Comparison of ENCODE assay signal across 18 cellular contexts in genomic region chr5:36569456-36569855, GRCh38. TPM values are rescaled to one million over a fixed set of nuclear protein-coding genes. Genes with fewer than 3 reads are reported as not detected.
A peak's percentile ranks its signal among the peaks of the same experiment; 100 is the strongest.
DNase-seq lines count a peak whose midpoint lies in the region; ATAC-seq and TF ChIP-seq lines count a peak whose summit lies in the region.
"Had no signal": no experiment of that assay in that cellular context is flagged by ENCODE, and none has a peak within 500 bp of the region (broad histone marks: within the 10 kb centered on the region; RNA-seq: fewer than 3 reads in every experiment).

No MANE protein-coding gene starts in this region.

- H3K4me1 ChIP-seq in fibroblast of lung (ENCODE audit: control insufficient read depth, extremely low read depth, insufficient read depth, low read length) (no peaks in the 10 kb centered on the region), upper lobe of right lung (no peaks in the 10 kb centered on the region)
- no peaks in the 10 kb centered on the region for H3K4me1 ChIP-seq in CD4-positive, alpha-beta memory T cell (ENCODE audit: insufficient read depth, low read length)

- no peaks in the 10 kb centered on the region for H3K27me3 Mint-ChIP-seq in CD4-positive, alpha-beta memory T cell
- no peaks in the 10 kb centered on the region for H3K27me3 Mint-ChIP-seq in CD4-positive, alpha-beta T cell

- H4K20me1 ChIP-seq in fibroblast of lung (ENCODE audit: control insufficient read depth, extremely low read depth, insufficient read depth, low read length) = no peaks in the 10 kb centered on the region
- H4K20me1 ChIP-seq: BLaER1 treated with 17β-estradiol and CSF1 and Interleukin-3, amounts not matched to agents 10 nM and 100 nM had no signal

- TF ChIP-seq CTCF in fibroblast of lung (conservative IDR thresholded peaks at IDR 0.05 in 1 of 2, IDR thresholded peaks at IDR 0.05 in 1 of 2; ENCODE audit: low read depth in 1 of 2, low read length in 2 of 2) (no peak), upper lobe of right lung (IDR thresholded peaks at IDR 0.05) (no peak)
- no peak for TF ChIP-seq CTCF in CD4-positive, alpha-beta T cell (IDR thresholded peaks at IDR 0.05)

- no peak overlapping the region for H3K9ac ChIP-seq in fibroblast of lung (ENCODE audit: insufficient read depth, low read length)
- H3K9ac ChIP-seq: BLaER1 treated with 17β-estradiol and CSF1 and Interleukin-3, amounts not matched to agents 10 nM and 100 nM had no signal

- no peak overlapping the region for H2AFZ ChIP-seq in fibroblast of lung (ENCODE audit: low read length)

- no peaks in the 10 kb centered on the region for H3K79me2 ChIP-seq in fibroblast of lung (ENCODE audit: control insufficient read depth, insufficient read depth, low read length)

- peak; percentile 8 for DNase-seq in MG63
- DNase-seq in fibroblast of lung (ENCODE audit: low read depth in 2 of 2) = peak; percentile 49 to 64
- DNase-seq in iris pigment epithelial cell (ENCODE audit: low read depth) = peak; percentile 24
- DNase-seq in upper lobe of right lung = no peak
- no peak for DNase-seq in CD4-positive, alpha-beta memory T cell
- DNase-seq in CD4-positive, alpha-beta T cell = no peak
- DNase-seq: activated CD4-positive, alpha-beta T cell treated with anti-CD3 and anti-CD28 coated beads for 1 hour; activated naive CD4-positive, alpha-beta T cell treated with anti-CD3 and anti-CD28 coated beads for 36 hours; DMS153; effector CD4-positive, alpha-beta T cell; mesendoderm; NCI-H187; stimulated activated CD4-positive, alpha-beta T cell treated with anti-CD3 and anti-CD28 coated beads, Interleukin-2, amount 100 ng/mL, for 48 hours had no signal

- CTCF ChIA-PET in CD4-positive, alpha-beta memory T cell (lab: Charles Lee; ENCODE audit: partially characterized antibody) = no interaction called here
- CTCF ChIA-PET in CD4-positive, alpha-beta T cell (lab: Charles Lee) = no interaction called here

- H3K4me1 Mint-ChIP-seq in CD4-positive, alpha-beta memory T cell = no peaks in the 10 kb centered on the region
- H3K4me1 Mint-ChIP-seq in CD4-positive, alpha-beta T cell (ENCODE audit: low read depth) = no peaks in the 10 kb centered on the region

- ATAC-seq in upper lobe of right lung (peak; percentile 55), HG03469 (IDR thresholded peaks at IDR 0.05; ENCODE audit: unreplicated experiment) (no peak)
- no peak for ATAC-seq in CD4-positive, alpha-beta T cell (ENCODE audit: poor library complexity)

- no peak overlapping the region for H3K4me3 Mint-ChIP-seq in CD4-positive, alpha-beta memory T cell
- no peak overlapping the region for H3K4me3 Mint-ChIP-seq in CD4-positive, alpha-beta T cell
- H3K4me3 Mint-ChIP-seq: activated naive CD4-positive, alpha-beta T cell treated with anti-CD3 and anti-CD28 coated beads for 36 hours had no signal

- H3K4me2 ChIP-seq in fibroblast of lung (ENCODE audit: extremely low read depth, insufficient read depth, low read length) = no peak overlapping the region

- H3K4me3 ChIP-seq in MG63 (no peak overlapping the region), fibroblast of lung (replicated peaks in 1 of 4; ENCODE audit: control extremely low read depth in 1 of 4, insufficient read depth in 1 of 4, low read depth in 3 of 4, low read length in 4 of 4) (no peak overlapping the region), upper lobe of right lung (no peak overlapping the region)
- H3K4me3 ChIP-seq in CD4-positive, alpha-beta memory T cell (ENCODE audit: low read length in 2 of 2) = no peak overlapping the region
- H3K4me3 ChIP-seq: BLaER1 treated with 17β-estradiol and CSF1 and Interleukin-3, amounts not matched to agents 10 nM and 100 nM; cardiac muscle cell; SJCRH30 had no signal

- peaks cover 0 to 1% (median 0%) of the 10 kb centered on the region in 8 donors for H3K9me3 Mint-ChIP-seq in CD4-positive, alpha-beta memory T cell
- H3K9me3 Mint-ChIP-seq in CD4-positive, alpha-beta T cell = no peaks in the 10 kb centered on the region
- H3K9me3 Mint-ChIP-seq: activated naive CD4-positive, alpha-beta T cell treated with anti-CD3 and anti-CD28 coated beads for 36 hours had no signal

- no peak overlapping the region for H3K27ac Mint-ChIP-seq in CD4-positive, alpha-beta memory T cell
- H3K27ac Mint-ChIP-seq in CD4-positive, alpha-beta T cell = no peak overlapping the region
- H3K27ac Mint-ChIP-seq: activated naive CD4-positive, alpha-beta T cell treated with anti-CD3 and anti-CD28 coated beads for 36 hours had no signal

- intact Hi-C loops in upper lobe of right lung (cut with DNase I) = no loop called here
- intact Hi-C loops in CD4-positive, alpha-beta memory T cell (cut with micrococcal nuclease) = no loop called here
- intact Hi-C loops in CD4-positive, alpha-beta T cell (cut with DNase I, micrococcal nuclease) = no loop called here

- POLR2A ChIA-PET in CD4-positive, alpha-beta memory T cell (lab: Charles Lee; ENCODE audit: partially characterized antibody) = no interaction called here
- POLR2A ChIA-PET in CD4-positive, alpha-beta T cell (lab: Charles Lee) = no interaction called here

- H3K27me3 ChIP-seq in MG63 = no peaks in the 10 kb centered on the region
- H3K27me3 ChIP-seq in fibroblast of lung (ENCODE audit: control insufficient read depth, insufficient read depth, low read length) = no peaks in the 10 kb centered on the region
- no peaks in the 10 kb centered on the region for H3K27me3 ChIP-seq in upper lobe of right lung
- no peaks in the 10 kb centered on the region for H3K27me3 ChIP-seq in CD4-positive, alpha-beta memory T cell (ENCODE audit: insufficient read depth, low read length)
- peaks cover 4% of the 10 kb centered on the region for H3K27me3 ChIP-seq in CD4-positive, alpha-beta T cell (ENCODE audit: control insufficient read depth, insufficient read depth, low read length)
- H3K27me3 ChIP-seq: BLaER1 treated with 17β-estradiol and CSF1 and Interleukin-3, amounts not matched to agents 10 nM and 100 nM; cardiac muscle cell; SJCRH30 had no signal

- no peaks in the 10 kb centered on the region for H3K9me3 ChIP-seq in MG63
- H3K9me3 ChIP-seq in fibroblast of lung (ENCODE audit: control insufficient read depth, insufficient read depth, low read depth, low read length) = no peaks in the 10 kb centered on the region
- no peaks in the 10 kb centered on the region for H3K9me3 ChIP-seq in upper lobe of right lung
- no peaks in the 10 kb centered on the region for H3K9me3 ChIP-seq in CD4-positive, alpha-beta memory T cell (ENCODE audit: control insufficient read depth in 1 of 2, low read length in 2 of 2)
- H3K9me3 ChIP-seq in CD4-positive, alpha-beta T cell (ENCODE audit: control insufficient read depth, low read length) = no peaks in the 10 kb centered on the region
- H3K9me3 ChIP-seq: BLaER1 treated with 17β-estradiol and CSF1 and Interleukin-3, amounts not matched to agents 10 nM and 100 nM; SJCRH30 had no signal

- H3K36me3 ChIP-seq in MG63 = no peaks in the 10 kb centered on the region
- no peaks in the 10 kb centered on the region for H3K36me3 ChIP-seq in fibroblast of lung (ENCODE audit: control insufficient read depth, insufficient read depth, low read length)
- H3K36me3 ChIP-seq in upper lobe of right lung = no peaks in the 10 kb centered on the region
- H3K36me3 ChIP-seq in CD4-positive, alpha-beta memory T cell (ENCODE audit: insufficient read depth, low read length) = no peaks in the 10 kb centered on the region
- H3K36me3 ChIP-seq: BLaER1 treated with 17β-estradiol and CSF1 and Interleukin-3, amounts not matched to agents 10 nM and 100 nM; cardiac muscle cell; SJCRH30 had no signal

- no peaks in the 10 kb centered on the region for H3K36me3 Mint-ChIP-seq in CD4-positive, alpha-beta memory T cell
- no peaks in the 10 kb centered on the region for H3K36me3 Mint-ChIP-seq in CD4-positive, alpha-beta T cell (ENCODE audit: low read depth)

- H3K27ac ChIP-seq in fibroblast of lung (ENCODE audit: insufficient read depth, low read length) = no peak overlapping the region
- H3K27ac ChIP-seq in upper lobe of right lung = no peak overlapping the region
- H3K27ac ChIP-seq in CD4-positive, alpha-beta memory T cell (ENCODE audit: low read depth, low read length) = no peak overlapping the region
- no peak overlapping the region for H3K27ac ChIP-seq in CD4-positive, alpha-beta T cell (ENCODE audit: low read depth, low read length)
- H3K27ac ChIP-seq: BLaER1 treated with 17β-estradiol and CSF1 and Interleukin-3, amounts not matched to agents 10 nM and 100 nM; cardiac muscle cell; SJCRH30 had no signal

RNA-seq across cellular contexts. Expression of gene SLC1A3, which starts 37.0 kb away (rescaled TPM):
- 0.03 and 0.37 TPM in 2 replicates for total RNA-seq in MG63 (2014; rRNA removed; shearing (Covaris generic); ENCODE audit: low replicate concordance)
- total RNA-seq in fibroblast of lung = 3.1 and 3.3 TPM in 2 replicates
- polyA plus RNA-seq in fibroblast of lung = 0.52 and 2.2 TPM in 2 replicates
- polyA plus RNA-seq in fibroblast of lung (2012) = 0.56 and 2.2 TPM in 2 replicates
- 0.37 TPM in 1 of 2 replicates, not detected in the other for polyA minus RNA-seq in fibroblast of lung (ENCODE audit: low replicate concordance)
- total RNA-seq in upper lobe of right lung = 43.5 TPM
- total RNA-seq in CD4-positive, alpha-beta memory T cell = 1 to 10 TPM; 1.3 to 2.3 TPM
- not detected for polyA plus RNA-seq in CD4-positive, alpha-beta memory T cell
- not detected for total RNA-seq in CD4-positive, alpha-beta T cell
- total RNA-seq: T-helper 2 cell treated with Interferon-gamma antibody and Interleukin-4, amounts not matched to agents 100 ng/mL and 5 ng/mL, for 36 hours had no signal

Comparison
In these comparisons a context has a peak if more than half of its experiments do, and no peak if none do; other contexts are left out.
1. DNase-seq: peak in MG63 (single experiment), fibroblast of lung (2 of 2) and iris pigment epithelial cell (single experiment); none in upper lobe of right lung (single experiment), CD4-positive, alpha-beta memory T cell (0 of 5) and CD4-positive, alpha-beta T cell (0 of 10).
2. RNA of gene SLC1A3, which starts 37.0 kb away (total RNA-seq): 43.5 TPM in upper lobe of right lung (single experiment); 3.1 to 3.3 TPM in fibroblast of lung, 1.3 to 2.3 TPM in CD4-positive, alpha-beta memory T cell, 0.03 to 0.37 TPM in MG63 and not detected in CD4-positive, alpha-beta T cell; every median in the first group is over 10 times any median in the second.